ENCODE assay signal across 8 cellular contexts in genomic region chr3:39189648-39190269, GRCh38. TPM values are rescaled to one million over a fixed set of nuclear protein-coding genes. Genes with fewer than 3 reads are reported as not detected.
DNase-seq lines count a peak whose midpoint lies in the region; ATAC-seq, FAIRE-seq and TF ChIP-seq lines count a peak whose summit lies in the region.

No MANE protein-coding gene starts in this region.

- peak overlapping the region; percentile 54 to 82 (median 74); a peak in 18 of 22 replicates for H3K4me2 ChIP-seq in BLaER1 treated with 17β-estradiol and CSF1 and Interleukin-3, amounts not matched to agents 10 nM and 100 nM
- H3K4me2 ChIP-seq in MM.1S (ENCODE audit: low read depth, low read length): no peak overlapping the region

- H3K79me2 ChIP-seq in MM.1S (ENCODE audit: low read length): no peaks in the 10 kb centered on the region

- 26 to 39% (median 33%) methylated on average over 8 of the region's 8 CpGs for WGBS in small intestine, 3 donors

- no peaks in the 10 kb centered on the region for H3K36me3 ChIP-seq in BLaER1 treated with 17β-estradiol and CSF1 and Interleukin-3, amounts not matched to agents 10 nM and 100 nM
- no peaks in the 10 kb centered on the region for H3K36me3 ChIP-seq in MM.1S (replicated peaks; ENCODE audit: insufficient read depth, low read length)
- no peaks in the 10 kb centered on the region for H3K36me3 ChIP-seq in small intestine (ENCODE audit: control insufficient read depth in 2 of 2, insufficient read depth in 2 of 2, low read length in 2 of 2)

- H3K27ac ChIP-seq in BLaER1 treated with 17β-estradiol and CSF1 and Interleukin-3, amounts not matched to agents 10 nM and 100 nM: peak overlapping the region in 8 of 11 experiments; percentile 2 to 61 (median 48); a peak in 8 of 22 replicates
- H3K27ac ChIP-seq in MM.1S (ENCODE audit: low read length) (peak overlapping the region; percentile 46; the same call in 1 of the 2 replicates), small intestine (ENCODE audit: low read depth in 1 of 2, low read length in 1 of 2) (no peak overlapping the region)

- no peaks in the 10 kb centered on the region for H3K9me2 ChIP-seq in MM.1S (replicated peaks; ENCODE audit: insufficient read depth, low read length)

- peak overlapping the region in 4 of 11 experiments; percentile 15 to 57 (median 24); a peak in 6 of 22 replicates for H3K9ac ChIP-seq in BLaER1 treated with 17β-estradiol and CSF1 and Interleukin-3, amounts not matched to agents 10 nM and 100 nM
- H3K9ac ChIP-seq in MM.1S (ENCODE audit: low read length): no peak overlapping the region; the same call in 1 of the 2 replicates

- peak; percentile 86 for TF ChIP-seq CTCF in MM.1S (IDR thresholded peaks at IDR 0.05; ENCODE audit: low read length)

- no peaks in the 10 kb centered on the region for H3F3A ChIP-seq in MM.1S (ENCODE audit: insufficient read depth, low read length)

- FAIRE-seq in small intestine (lab: Jason Lieb, UNC): no peak

- peak; percentile 62 for ATAC-seq in GM18909 (IDR thresholded peaks at IDR 0.05; ENCODE audit: poor library complexity, unreplicated experiment)

- no peak overlapping the region for H3K4me3 ChIP-seq in BLaER1 treated with 17β-estradiol and CSF1 and Interleukin-3, amounts not matched to agents 10 nM and 100 nM
- H3K4me3 ChIP-seq in MM.1S (ENCODE audit: low read length) (no peak overlapping the region), small intestine (ENCODE audit: low read depth in 1 of 2, low read length in 2 of 2) (no peak overlapping the region)

- peak overlapping the region; percentile 65 for H2AFZ ChIP-seq in MM.1S (ENCODE audit: low read length)

- H3K4me1 ChIP-seq in BLaER1 treated with 17β-estradiol and CSF1 and Interleukin-3, amounts not matched to agents 10 nM and 100 nM: peaks cover 33 to 52% (median 41%) of the 10 kb centered on the region in 10 experiments
- H3K4me1 ChIP-seq in MM.1S (ENCODE audit: low read length): peaks cover 28% of the 10 kb centered on the region
- H3K4me1 ChIP-seq in small intestine (ENCODE audit: control insufficient read depth in 2 of 2, insufficient read depth in 1 of 2, low read depth in 1 of 2, low read length in 1 of 2): no peaks in the 10 kb centered on the region

- no peaks in the 10 kb centered on the region for H3K27me3 ChIP-seq in BLaER1 treated with 17β-estradiol and CSF1 and Interleukin-3, amounts not matched to agents 10 nM and 100 nM
- H3K27me3 ChIP-seq in MM.1S (replicated peaks; ENCODE audit: insufficient read depth, low read length): no peaks in the 10 kb centered on the region
- no peaks in the 10 kb centered on the region for H3K27me3 ChIP-seq in small intestine (ENCODE audit: control insufficient read depth in 2 of 2, insufficient read depth in 2 of 2, low read length in 2 of 2)

- H4K20me1 ChIP-seq in BLaER1 treated with 17β-estradiol and CSF1 and Interleukin-3, amounts not matched to agents 10 nM and 100 nM: no peaks in the 10 kb centered on the region
- H4K20me1 ChIP-seq in MM.1S (ENCODE audit: insufficient read depth, low read length): no peaks in the 10 kb centered on the region

- DNase-seq in MM.1S (peak; percentile 78), T follicular helper cell (ENCODE audit: low read depth) (peak; percentile 27), astrocyte of the hippocampus (ENCODE audit: low read depth, low spot score) (peak; percentile 74), hippocampal formation (lab: John Stamatoyannopoulos, UW) (peak; percentile 42 to 58), small intestine (peak; percentile 75)
- DNase-seq in activated CD4-positive, CD25-positive, alpha-beta regulatory T cell treated with anti-CD3 and anti-CD28 coated beads, Interleukin-2, amount 50 U/mL, for 72 hours: no peak

- no peaks in the 10 kb centered on the region for H3K9me3 ChIP-seq in BLaER1 treated with 17β-estradiol and CSF1 and Interleukin-3, amounts not matched to agents 10 nM and 100 nM (replicated peaks in 1 of 11)
- H3K9me3 ChIP-seq in MM.1S (replicated peaks; ENCODE audit: insufficient read depth, low read length) (no peaks in the 10 kb centered on the region), small intestine (ENCODE audit: control insufficient read depth, low read depth) (no peaks in the 10 kb centered on the region)

RNA-seq across cellular contexts. Expression of gene XIRP1, which starts 2.6 kb away (rescaled TPM):
- 1 to 10 TPM in 2 of 3 donors, under 1 TPM in 1; 0.15 to 5.4 (median 1.6) TPM for polyA plus RNA-seq in small intestine

RNA-seq across cellular contexts. Expression of gene CSRNP1, which starts 36.4 kb away (rescaled TPM):
- 10 to 100 TPM; 15.1 to 34.3 (median 17.9) TPM for polyA plus RNA-seq in small intestine

Comparison
In these comparisons a context has a peak if more than half of its experiments do, and no peak if none do; other contexts are left out.
1. H3K27ac ChIP-seq: peak in BLaER1 treated with 17β-estradiol and CSF1 and Interleukin-3, amounts not matched to agents 10 nM and 100 nM (8 of 11) and MM.1S (single experiment); none in small intestine (0 of 2).